ENCODE assay signal across 8 cellular contexts in genomic region chr15:55252201-55252600, GRCh38. TPM values are rescaled to one million over a fixed set of nuclear protein-coding genes. Genes with fewer than 3 reads are reported as not detected.
DNase-seq lines count a peak whose midpoint lies in the region; ATAC-seq, FAIRE-seq and TF ChIP-seq lines count a peak whose summit lies in the region.
"Not testable (repeated sequence)": the region's sequence is repeated elsewhere in the genome, so short reads cannot be mapped to it uniquely, and the experiment has no call there.

No MANE protein-coding gene starts in this region.

- peak overlapping the region in 1 of 11 experiments; percentile 33; a peak in 2 of 22 replicates for H3K9ac ChIP-seq in BLaER1 treated with 17β-estradiol and CSF1 and Interleukin-3, amounts not matched to agents 10 nM and 100 nM
- not testable (repeated sequence) for H3K9ac ChIP-seq in K562 (ENCODE audit: insufficient read depth in 1 of 2, low read depth in 2 of 2, low read length in 2 of 2)

- H3K4me3 ChIP-seq in BLaER1 treated with 17β-estradiol and CSF1 and Interleukin-3, amounts not matched to agents 10 nM and 100 nM; HL-60 (replicated peaks; ENCODE audit: insufficient read depth, low read length); K562: not testable (repeated sequence)

- H3K27ac ChIP-seq in BLaER1 treated with 17β-estradiol and CSF1 and Interleukin-3, amounts not matched to agents 10 nM and 100 nM, result peak overlapping the region in 9 of 11 experiments; percentile 65 to 88 (median 77); a peak in 15 of 22 replicates
- H3K27ac ChIP-seq in HL-60 (replicated peaks), result peak overlapping the region; percentile 94
- H3K27ac ChIP-seq in K562 (ENCODE audit: extremely low read depth, low read depth, low read length), result not testable (repeated sequence)

- not testable (repeated sequence) for H2AFZ ChIP-seq in K562 (ENCODE audit: low read depth, low read length)

- H3K9me1 ChIP-seq in K562 (ENCODE audit: control insufficient read depth, insufficient read depth, low read length), result not testable (repeated sequence)

- H3K4me2 ChIP-seq in BLaER1 treated with 17β-estradiol and CSF1 and Interleukin-3, amounts not matched to agents 10 nM and 100 nM, result peak overlapping the region in 5 of 11 experiments; percentile 31 to 79 (median 75); a peak in 9 of 22 replicates
- not testable (repeated sequence) for H3K4me2 ChIP-seq in K562 (ENCODE audit: insufficient read depth, low read length)

- not testable (repeated sequence) for H3K9me3 ChIP-seq in BLaER1 treated with 17β-estradiol and CSF1 and Interleukin-3, amounts not matched to agents 10 nM and 100 nM (replicated peaks in 1 of 11); K562 (replicated peaks; ENCODE audit: control insufficient read depth, insufficient read depth, low read depth, low read length)

- H3K79me2 ChIP-seq in K562 (ENCODE audit: control insufficient read depth, insufficient read depth, low read length), result peaks cover 70% of the 10 kb centered on the region

- peaks cover 56% of the 10 kb centered on the region for H3K36me3 Mint-ChIP-seq in activated CD4-positive, alpha-beta memory T cell treated with anti-CD3 and anti-CD28 coated beads for 36 hours
- peaks cover 91% of the 10 kb centered on the region for H3K36me3 Mint-ChIP-seq in activated T-helper 17 cell treated with anti-CD3 and anti-CD28 coated beads, Interleukin-2, amount 50 U/mL, for 72 hours (ENCODE audit: low read depth)
- not testable (repeated sequence) for H3K36me3 Mint-ChIP-seq in natural killer cell
- H3K36me3 Mint-ChIP-seq in stimulated activated naive CD8-positive, alpha-beta T cell treated with anti-CD3 and anti-CD28 coated beads, Interleukin-15, Interleukin-2, amounts not matched to agents 100 ng/mL and 50 ng/mL, for 24 hours (ENCODE audit: low read depth), result peaks cover 70% of the 10 kb centered on the region

- not testable (repeated sequence) for H3K27me3 Mint-ChIP-seq in activated CD4-positive, alpha-beta memory T cell treated with anti-CD3 and anti-CD28 coated beads for 36 hours; activated T-helper 17 cell treated with anti-CD3 and anti-CD28 coated beads, Interleukin-2, amount 50 U/mL, for 72 hours; natural killer cell (ENCODE audit: low read depth in 2 of 2); stimulated activated naive CD8-positive, alpha-beta T cell treated with anti-CD3 and anti-CD28 coated beads, Interleukin-15, Interleukin-2, amounts not matched to agents 100 ng/mL and 50 ng/mL, for 24 hours

- not testable (repeated sequence) for TF ChIP-seq CTCF in HL-60 (IDR thresholded peaks at IDR 0.05; ENCODE audit: insufficient read depth, low read length); K562 (IDR thresholded peaks at IDR 0.05 in 2 of 3, conservative IDR thresholded peaks at IDR 0.05 in 1 of 3; ENCODE audit: insufficient read depth in 2 of 3, low read depth in 1 of 3, low read length in 3 of 3); natural killer cell (IDR thresholded peaks at IDR 0.05)

- POLR2A ChIA-PET in activated CD4-positive, alpha-beta memory T cell treated with anti-CD3 and anti-CD28 coated beads for 36 hours (lab: Charles Lee), result not testable (repeated sequence)
- POLR2A ChIA-PET in K562 (lab: Yijun Ruan, JAX), result interaction anchor here (0.6 to 1.6 kb wide), 4 partner anchors 14 to 46 kb away, joined by 3 to 4 read pairs (median 4); no protein-coding TSS in a partner anchor

- not testable (repeated sequence) for DNase-seq in HL-60 (ENCODE audit: low read depth in 1 of 2, low spot score in 1 of 2); activated CD4-positive, alpha-beta memory T cell treated with anti-CD3 and anti-CD28 coated beads for 36 hours; K562 (ENCODE audit: extremely low read depth in 1 of 4, low spot score in 3 of 4); left lobe of liver (ENCODE audit: low spot score); natural killer cell

- peaks cover 0 to 60% (median 25%) of the 10 kb centered on the region in 11 experiments; a peak in 14 of 22 replicates for H3K36me3 ChIP-seq in BLaER1 treated with 17β-estradiol and CSF1 and Interleukin-3, amounts not matched to agents 10 nM and 100 nM
- peaks cover 27% of the 10 kb centered on the region for H3K36me3 ChIP-seq in K562 (ENCODE audit: control insufficient read depth, insufficient read depth, low read length)

- TF ChIP-seq POLR2A in K562 (conservative IDR thresholded peaks at IDR 0.05), result not testable (repeated sequence)

- not testable (repeated sequence) for TF ChIP-seq RAD21 in K562 (CRISPR knock-in tag; conservative IDR thresholded peaks at IDR 0.05 in 1 of 2, IDR thresholded peaks at IDR 0.05 in 1 of 2)

- in situ Hi-C loops in K562 (cut with MboI), result not testable (repeated sequence)

- not testable (repeated sequence) for ATAC-seq in activated T-helper 17 cell treated with anti-CD3 and anti-CD28 coated beads, Interleukin-2, amount 50 U/mL, for 72 hours (replicated peaks); K562; natural killer cell
- peak; percentile 54 for ATAC-seq in left lobe of liver

- CTCF ChIA-PET in activated CD4-positive, alpha-beta memory T cell treated with anti-CD3 and anti-CD28 coated beads for 36 hours (lab: Charles Lee), result interaction anchor here (1.1 kb wide), 1 partner anchor 34 kb away, joined by 3 read pairs; no protein-coding TSS in a partner anchor
- CTCF ChIA-PET in K562 (lab: Yijun Ruan, JAX; ENCODE audit: low intra/inter-chr PET ratio), result not testable (repeated sequence)

- peaks cover 79% of the 10 kb centered on the region for H3K4me1 Mint-ChIP-seq in activated CD4-positive, alpha-beta memory T cell treated with anti-CD3 and anti-CD28 coated beads for 36 hours (ENCODE audit: low read depth)
- peaks cover 59% of the 10 kb centered on the region for H3K4me1 Mint-ChIP-seq in activated T-helper 17 cell treated with anti-CD3 and anti-CD28 coated beads, Interleukin-2, amount 50 U/mL, for 72 hours
- peaks cover 76 to 81% of the 10 kb centered on the region in 2 donors for H3K4me1 Mint-ChIP-seq in natural killer cell
- peaks cover 88% of the 10 kb centered on the region for H3K4me1 Mint-ChIP-seq in stimulated activated naive CD8-positive, alpha-beta T cell treated with anti-CD3 and anti-CD28 coated beads, Interleukin-15, Interleukin-2, amounts not matched to agents 100 ng/mL and 50 ng/mL, for 24 hours (ENCODE audit: low read depth)

- H3K9me3 Mint-ChIP-seq in activated CD4-positive, alpha-beta memory T cell treated with anti-CD3 and anti-CD28 coated beads for 36 hours; activated T-helper 17 cell treated with anti-CD3 and anti-CD28 coated beads, Interleukin-2, amount 50 U/mL, for 72 hours; natural killer cell; stimulated activated naive CD8-positive, alpha-beta T cell treated with anti-CD3 and anti-CD28 coated beads, Interleukin-15, Interleukin-2, amounts not matched to agents 100 ng/mL and 50 ng/mL, for 24 hours: not testable (repeated sequence)

- intact Hi-C loops in activated CD4-positive, alpha-beta memory T cell treated with anti-CD3 and anti-CD28 coated beads for 36 hours (cut with micrococcal nuclease), result loop anchor here (2.0 kb wide), 1 partner anchor 15 kb away; no protein-coding TSS in a partner anchor
- intact Hi-C loops in K562 (cut with micrococcal nuclease); natural killer cell (cut with micrococcal nuclease): not testable (repeated sequence)

- peak overlapping the region; percentile 23 for H3K27ac Mint-ChIP-seq in activated CD4-positive, alpha-beta memory T cell treated with anti-CD3 and anti-CD28 coated beads for 36 hours
- peak overlapping the region; percentile 55 for H3K27ac Mint-ChIP-seq in activated T-helper 17 cell treated with anti-CD3 and anti-CD28 coated beads, Interleukin-2, amount 50 U/mL, for 72 hours
- H3K27ac Mint-ChIP-seq in natural killer cell, result peak overlapping the region; percentile 74 to 92
- peak overlapping the region; percentile 88 for H3K27ac Mint-ChIP-seq in stimulated activated naive CD8-positive, alpha-beta T cell treated with anti-CD3 and anti-CD28 coated beads, Interleukin-15, Interleukin-2, amounts not matched to agents 100 ng/mL and 50 ng/mL, for 24 hours

- not testable (repeated sequence) for TF ChIP-seq EP300 in K562 (IDR thresholded peaks at IDR 0.05; ENCODE audit: low read length)

- not testable (repeated sequence) for H3K27me3 ChIP-seq in BLaER1 treated with 17β-estradiol and CSF1 and Interleukin-3, amounts not matched to agents 10 nM and 100 nM; HL-60 (ENCODE audit: insufficient read depth, poor library complexity, severe bottlenecking); K562 (ENCODE audit: control insufficient read depth in 2 of 2, insufficient read depth in 2 of 2, low read length in 2 of 2)

- H4K20me1 ChIP-seq in BLaER1 treated with 17β-estradiol and CSF1 and Interleukin-3, amounts not matched to agents 10 nM and 100 nM, result peaks cover 0 to 10% (median 0%) of the 10 kb centered on the region in 11 experiments; a peak in 2 of 22 replicates
- not testable (repeated sequence) for H4K20me1 ChIP-seq in K562 (replicated peaks; ENCODE audit: control insufficient read depth, insufficient read depth, low read length)

- not testable (repeated sequence) for BruUV-seq in K562 (replicated peaks; lab: Mats Ljungman, UMichigan)

- not testable (repeated sequence) for H3K4me3 Mint-ChIP-seq in activated CD4-positive, alpha-beta memory T cell treated with anti-CD3 and anti-CD28 coated beads for 36 hours; natural killer cell; stimulated activated naive CD8-positive, alpha-beta T cell treated with anti-CD3 and anti-CD28 coated beads, Interleukin-15, Interleukin-2, amounts not matched to agents 100 ng/mL and 50 ng/mL, for 24 hours
- peak overlapping the region; percentile 22 for H3K4me3 Mint-ChIP-seq in activated T-helper 17 cell treated with anti-CD3 and anti-CD28 coated beads, Interleukin-2, amount 50 U/mL, for 72 hours

- H3K4me1 ChIP-seq in BLaER1 treated with 17β-estradiol and CSF1 and Interleukin-3, amounts not matched to agents 10 nM and 100 nM, result peaks cover 9 to 97% (median 76%) of the 10 kb centered on the region in 10 experiments; a peak in 18 of 20 replicates
- peaks cover 8 to 59% of the 10 kb centered on the region in 2 experiments; a peak in 4 of 5 replicates for H3K4me1 ChIP-seq in K562 (replicated peaks in 1 of 2; ENCODE audit: control insufficient read depth in 2 of 2, insufficient read depth in 2 of 2, low read length in 2 of 2)

- FAIRE-seq in K562 (lab: Jason Lieb, UNC), result not testable (repeated sequence)

- 87% methylated on average over 8 of the region's 8 CpGs for whole genome bisulfite sequencing in K562 (ENCODE audit: insufficient coverage, low coverage, missing lambda C conversion rate)

RNA-seq across cellular contexts. Expression of gene RAB27A, which starts 37.4 kb away (rescaled TPM):
- 100 to 1,000 TPM; 216 to 217 TPM for total RNA-seq in activated CD4-positive, alpha-beta memory T cell treated with anti-CD3 and anti-CD28 coated beads for 36 hours
- 100 to 1,000 TPM in 1 of 2 donors, 10 to 100 TPM in 1; 99.2 to 138 TPM for total RNA-seq in activated T-helper 17 cell treated with anti-CD3 and anti-CD28 coated beads, Interleukin-2, amount 50 U/mL, for 72 hours
- 30.2 and 106 TPM in 2 replicates for total RNA-seq in K562 (2011; cell fraction: chromatin; rRNA removed; ENCODE audit: low replicate concordance)
- total RNA-seq in K562 (2011; cell fraction: nucleolus; rRNA removed), result 15.7 and 21.6 TPM in 2 replicates
- total RNA-seq in K562 (2011; cell fraction: nucleoplasm; rRNA removed), result 67.8 and 109 TPM in 2 replicates
- total RNA-seq in K562 (2014; rRNA removed) (44.7 and 46.7 TPM in 2 replicates), K562 (2014; rRNA removed; fragmentation: Illumina TruSeq; extraction: Trizol) (80.4 and 103 TPM in 2 replicates), K562 (2015; rRNA removed; fragmentation: Illumina TruSeq; extraction: Trizol) (31.4 and 31.5 TPM in 2 replicates), K562 (2021) (85.9 and 90.2 TPM in 2 replicates), left lobe of liver (16.7 TPM), natural killer cell (100 to 1,000 TPM in 1 of 3 donors, 10 to 100 TPM in 2; 90.0 to 111 (median 98.1) TPM)
- polyA plus RNA-seq in K562 (2011; rRNA removed) (145 and 171 TPM in 2 replicates), K562 (2014; fragmentation: Illumina TruSeq; extraction: Trizol) (128 TPM in 2 replicates), K562 (2014; fragmentation: Nextera tagmentation; extraction: Ambion mirVana) (10 to 100 TPM; 55.1 to 59.3 TPM), K562 (2014; rRNA removed) (113 and 118 TPM in 2 replicates)
- polyA plus RNA-seq in K562 (2011; cell fraction: cytosol; rRNA removed), result 37.8 and 101 TPM in 2 replicates
- polyA plus RNA-seq in K562 (2011; cell fraction: nucleus; rRNA removed), result 27.7 and 51.9 TPM in 2 replicates
- 57.6 and 84.6 TPM in 2 replicates for polyA plus RNA-seq in K562 (2012)
- polyA minus RNA-seq in K562 (2011; rRNA and poly(A)+ RNA removed), result 142 and 170 TPM in 2 replicates
- polyA minus RNA-seq in K562 (2011; cell fraction: cytosol; rRNA and poly(A)+ RNA removed), result 39.3 and 46.7 TPM in 2 replicates
- polyA minus RNA-seq in K562 (2011; cell fraction: nucleus; rRNA and poly(A)+ RNA removed), result 15.1 and 33.4 TPM in 2 replicates

RNA-seq across cellular contexts. Expression of gene RSL24D1, which starts 55.5 kb away (rescaled TPM):
- total RNA-seq in activated CD4-positive, alpha-beta memory T cell treated with anti-CD3 and anti-CD28 coated beads for 36 hours, result 100 to 1,000 TPM; 157 to 163 TPM
- 100 to 1,000 TPM; 107 to 111 TPM for total RNA-seq in activated T-helper 17 cell treated with anti-CD3 and anti-CD28 coated beads, Interleukin-2, amount 50 U/mL, for 72 hours
- total RNA-seq in K562 (2011; cell fraction: chromatin; rRNA removed; ENCODE audit: low replicate concordance), result 26.5 and 73.3 TPM in 2 replicates
- 25.2 and 27.1 TPM in 2 replicates for total RNA-seq in K562 (2011; cell fraction: nucleolus; rRNA removed)
- total RNA-seq in K562 (2011; cell fraction: nucleoplasm; rRNA removed), result 54.3 and 90.4 TPM in 2 replicates
- total RNA-seq in K562 (2014; rRNA removed) (121 and 134 TPM in 2 replicates), K562 (2014; rRNA removed; fragmentation: Illumina TruSeq; extraction: Trizol) (260 and 317 TPM in 2 replicates), K562 (2015; rRNA removed; fragmentation: Illumina TruSeq; extraction: Trizol) (121 and 133 TPM in 2 replicates), K562 (2021) (175 TPM in 2 replicates), left lobe of liver (14.2 TPM), natural killer cell (100 to 1,000 TPM in 2 of 3 donors, 10 to 100 TPM in 1; 97.4 to 102 (median 102) TPM)
- polyA plus RNA-seq in K562 (2011; rRNA removed) (184 and 226 TPM in 2 replicates), K562 (2014; fragmentation: Illumina TruSeq; extraction: Trizol) (158 and 163 TPM in 2 replicates), K562 (2014; fragmentation: Nextera tagmentation; extraction: Ambion mirVana) (100 to 1,000 TPM; 272 to 324 TPM), K562 (2014; rRNA removed) (194 and 223 TPM in 2 replicates)
- polyA plus RNA-seq in K562 (2011; cell fraction: cytosol; rRNA removed), result 16.4 and 66.5 TPM in 2 replicates
- 16.0 and 43.1 TPM in 2 replicates for polyA plus RNA-seq in K562 (2011; cell fraction: nucleus; rRNA removed)
- polyA plus RNA-seq in K562 (2012), result 148 and 281 TPM in 2 replicates
- 91.4 and 126 TPM in 2 replicates for polyA minus RNA-seq in K562 (2011; rRNA and poly(A)+ RNA removed)
- 36.3 and 46.4 TPM in 2 replicates for polyA minus RNA-seq in K562 (2011; cell fraction: cytosol; rRNA and poly(A)+ RNA removed)
- 39.9 and 87.9 TPM in 2 replicates for polyA minus RNA-seq in K562 (2011; cell fraction: nucleus; rRNA and poly(A)+ RNA removed)

Comparison
In these comparisons a context has a peak if more than half of its experiments do, and no peak if none do; other contexts are left out.
1. H3K27ac Mint-ChIP-seq: peak in every context shown above with its lines; median percentile 88 in stimulated activated naive CD8-positive, alpha-beta T cell treated with anti-CD3 and anti-CD28 coated beads, Interleukin-15, Interleukin-2, amounts not matched to agents 100 ng/mL and 50 ng/mL, for 24 hours; 83 in natural killer cell; 55 in activated T-helper 17 cell treated with anti-CD3 and anti-CD28 coated beads, Interleukin-2, amount 50 U/mL, for 72 hours; 23 in activated CD4-positive, alpha-beta memory T cell treated with anti-CD3 and anti-CD28 coated beads for 36 hours.